In the genomic region with DNA sequence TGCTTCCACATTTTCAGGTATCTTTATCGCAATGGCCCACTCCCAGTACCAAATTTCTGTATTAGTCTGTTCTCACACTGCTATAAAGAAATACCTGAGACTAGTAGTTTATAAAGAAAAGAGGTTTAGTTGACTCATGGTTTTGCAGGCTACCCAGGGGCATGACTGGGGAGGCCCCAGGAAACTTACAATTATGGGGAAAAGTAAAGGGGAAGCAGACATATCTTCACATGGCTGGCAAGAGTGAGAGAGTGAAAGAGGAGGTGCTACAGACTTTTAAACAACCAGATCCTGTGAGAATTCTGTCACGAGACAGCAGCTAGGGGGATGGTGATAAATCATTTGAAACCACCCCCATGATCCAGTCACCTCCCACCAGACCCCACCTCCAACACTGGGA, we compare ENCODE assay signal across 8 cellular contexts.
"Had no signal": no experiment of that assay in that cellular context is flagged by ENCODE, and none has a peak within 500 bp of the region (broad histone marks: within the 10 kb centered on the region; RNA-seq: fewer than 3 reads in every experiment).

No MANE protein-coding gene starts in this region.

- H3K4me1 Mint-ChIP-seq: GM23338, H9 had no signal

- H3K4me3 Mint-ChIP-seq: GM23338, H9, HFFc6 had no signal

- H3K27ac Mint-ChIP-seq: GM23338, H9, HFFc6 had no signal

- ATAC-seq: GM23338, HCT116 had no signal

- DNase-seq: GM23248, GOT3, H7, H9, HCEC 1CT, HFFc6 had no signal
